In genomic region chr1:1434812-1435093, GRCh38 we compare ENCODE assay signal across 1 cellular context.
TF ChIP-seq lines count a peak whose summit lies in the region.

No MANE protein-coding gene starts in this region.

TF ChIP-seq in GM23338, 12 proteins besides CTCF, POLR2A, EP300 and RAD21 (continued from another document):
- no peak for TF ChIP-seq ZNF462 (CRISPR knock-in tag; IDR thresholded peaks at IDR 0.05)
- TF ChIP-seq ZNF331 (CRISPR knock-in tag; IDR thresholded peaks at IDR 0.05; ENCODE audit: low read depth): no peak
- TF ChIP-seq ZNF114 (CRISPR knock-in tag; IDR thresholded peaks at IDR 0.05): no peak
- TF ChIP-seq REST (IDR thresholded peaks at IDR 0.05; ENCODE audit: unreplicated experiment): no peak
- no peak for TF ChIP-seq EZH2 (IDR thresholded peaks at IDR 0.05; ENCODE audit: low read depth, unreplicated experiment)
- TF ChIP-seq POLR2AphosphoS5 (IDR thresholded peaks at IDR 0.05; ENCODE audit: low read depth): no peak
